8 cellular contexts compared by ENCODE assay signal in genomic region chr11:67261942-67262681, GRCh38. TPM values are rescaled to one million over a fixed set of nuclear protein-coding genes. Genes with fewer than 3 reads are reported as not detected.
DNase-seq lines count a peak whose midpoint lies in the region; ATAC-seq, FAIRE-seq and TF ChIP-seq lines count a peak whose summit lies in the region.

No MANE protein-coding gene starts in this region.

- no peak for TF ChIP-seq POLR2A in H1 (IDR thresholded peaks at IDR 0.05; ENCODE audit: control extremely low read depth in 1 of 2, low read depth in 2 of 2, low read length in 2 of 2)

- no peaks in the 10 kb centered on the region for H3K9me2 ChIP-seq in OCI-LY7 (ENCODE audit: insufficient read depth, low read length)

- H3K9ac ChIP-seq in H1 (replicated peaks in 1 of 4; ENCODE audit: extremely low read depth in 1 of 4, low read depth in 3 of 4, low read length in 3 of 4), result no peak overlapping the region
- no peak overlapping the region for H3K9ac ChIP-seq in parathyroid adenoma

- H2BK12ac ChIP-seq in H1 (ENCODE audit: low read depth, low read length), result peak overlapping the region; percentile 13; the same call in 1 of the 2 replicates

- no peak overlapping the region; the same call in 1 of the 2 replicates for H4K8ac ChIP-seq in H1 (ENCODE audit: extremely low read depth, insufficient read depth, low read length)

- no peak overlapping the region for H3K56ac ChIP-seq in H1 (replicated peaks; ENCODE audit: insufficient read length, low read depth, low read length)

- 60% methylated on average over 17 of the region's 18 CpGs; no CpG with 5 or more reads in 1 of the 2 experiments for WGBS in H1 (ENCODE audit: extremely low coverage in 1 of 2, insufficient coverage in 1 of 2, insufficient read length in 1 of 2, insufficient replicate concordance in 2 of 2, low coverage in 1 of 2, low lambda C conversion rate in 2 of 2, missing lambda C conversion rate in 1 of 2), 2 experiments

- H3K79me2 ChIP-seq in OCI-LY7 (ENCODE audit: insufficient read depth, low read depth, low read length), result peaks cover 5% of the 10 kb centered on the region; the same call in 1 of the 2 replicates
- peaks cover 0 to 2% of the 10 kb centered on the region in 2 experiments; a peak in 1 of 4 replicates for H3K79me2 ChIP-seq in H1 (ENCODE audit: control insufficient read depth in 1 of 2, insufficient read depth in 2 of 2, low read length in 2 of 2)
- peaks cover 6% of the 10 kb centered on the region for H3K79me2 ChIP-seq in parathyroid adenoma

- H3K79me1 ChIP-seq in H1 (ENCODE audit: low read depth, low read length), result no peaks in the 10 kb centered on the region

- H3K23ac ChIP-seq in H1 (ENCODE audit: insufficient read length), result no peak overlapping the region

- FAIRE-seq in H1 (lab: Jason Lieb, UNC), result no peak

- BruUV-seq in OCI-LY7 (replicated peaks; lab: Mats Ljungman, UMichigan), result no TSS peak

- H2BK5ac ChIP-seq in H1 (ENCODE audit: low read depth, low read length), result no peak overlapping the region

- H3K4me3 ChIP-seq in OCI-LY7 (ENCODE audit: low read depth, low read length, poor library complexity, severe bottlenecking) (no peak overlapping the region), H1 (ENCODE audit: extremely low read depth in 1 of 4, insufficient read depth in 2 of 4, low read depth in 3 of 4, low read length in 4 of 4) (peak overlapping the region; percentile 9 to 56 (median 34); a peak in 6 of 8 replicates), parathyroid adenoma (ENCODE audit: low read depth, low read length) (no peak overlapping the region)

- no peaks in the 10 kb centered on the region for H4K20me1 ChIP-seq in OCI-LY7 (ENCODE audit: insufficient read depth, low read length)
- peaks cover 0 to 3% of the 10 kb centered on the region in 2 experiments for H4K20me1 ChIP-seq in H1 (replicated peaks in 1 of 2; ENCODE audit: control insufficient read depth in 1 of 2, insufficient read depth in 2 of 2, low read length in 2 of 2)

- peak overlapping the region; percentile 75; the same call in 1 of the 2 replicates for H2AFZ ChIP-seq in OCI-LY7 (ENCODE audit: low read length)
- no peak overlapping the region for H2AFZ ChIP-seq in H1 (ENCODE audit: low read length)
- H2AFZ ChIP-seq in parathyroid adenoma, result peak overlapping the region; percentile 63

- peaks cover 1% of the 10 kb centered on the region for H3K23me2 ChIP-seq in H1 (ENCODE audit: low read depth, low read length)

- CTCF ChIA-PET in OCI-LY7 (lab: Charles Lee; ENCODE audit: unreplicated experiment) (interaction anchor here (0.5 to 1.5 kb wide), 4 partner anchors 22 to 59 kb away, joined by 3 to 10 read pairs (median 7); no protein-coding TSS in a partner anchor), H1 (lab: Charles Lee; ENCODE audit: partially characterized antibody) (interaction anchor here (0.6 to 13.0 kb wide), 47 partner anchors 9 to 1038 kb away, joined by 3 to 186 read pairs (median 4); partner anchors contain the start of genes ANKRD13D, CLCF1, POLD4 and PPP1CA)

- no peak for ATAC-seq in HG03521 (IDR thresholded peaks at IDR 0.05; ENCODE audit: unreplicated experiment)

- H4K91ac ChIP-seq in H1 (replicated peaks; ENCODE audit: insufficient read length, low read length), result no peak overlapping the region

- H2BK120ac ChIP-seq in H1 (replicated peaks; ENCODE audit: low read depth, low read length), result no peak overlapping the region

- DNase-seq in G401 (ENCODE audit: low spot score) (peak; percentile 67), OCI-LY7 (ENCODE audit: low spot score) (no peak), H1 (ENCODE audit: low read depth in 1 of 2, low spot score in 2 of 2) (no peak), A172 (ENCODE audit: low spot score) (no peak), activated gamma-delta T cell (lab: John Stamatoyannopoulos, UW) (no peak)
- no peak for DNase-seq in stimulated activated CD4-positive, alpha-beta T cell treated with anti-CD3 and anti-CD28 coated beads, Interleukin-2, amount 100 ng/mL, for 48 hours

- H3K4me2 ChIP-seq in OCI-LY7 (ENCODE audit: low read length) (peak overlapping the region; percentile 68), H1 (ENCODE audit: insufficient read depth in 1 of 2, low read depth in 2 of 2, low read length in 2 of 2) (peak overlapping the region; percentile 91 to 97), parathyroid adenoma (ENCODE audit: low read length) (no peak overlapping the region)

- in situ Hi-C loops in G401 (cut with HindIII; ENCODE audit: low sequenced_read_pairs), result no loop called here

- intact Hi-C loops in OCI-LY7 (cut with micrococcal nuclease; ENCODE audit: unreplicated experiment), result loop anchor here (1.0 kb wide), 2 partner anchors 55 to 120 kb away; no protein-coding TSS in a partner anchor

- H3K9me3 ChIP-seq in OCI-LY7 (ENCODE audit: low read length) (no peaks in the 10 kb centered on the region), H1 (ENCODE audit: insufficient read depth in 2 of 2, low read depth in 1 of 2, low read length in 1 of 2) (no peaks in the 10 kb centered on the region), parathyroid adenoma (ENCODE audit: control insufficient read depth, low read length) (no peaks in the 10 kb centered on the region)

- H3K36me3 ChIP-seq in OCI-LY7 (ENCODE audit: insufficient read depth, low read length) (peaks cover 8% of the 10 kb centered on the region), H1 (ENCODE audit: control insufficient read depth in 2 of 4, insufficient read depth in 4 of 4, low read length in 3 of 4) (peaks cover 0 to 5% (median 1%) of the 10 kb centered on the region in 4 experiments; a peak in 3 of 8 replicates), parathyroid adenoma (ENCODE audit: control insufficient read depth, insufficient read depth, low read length) (no peaks in the 10 kb centered on the region)

- TF ChIP-seq CTCF in OCI-LY7 (conservative IDR thresholded peaks at IDR 0.05; ENCODE audit: low read length) (no peak), H1 (IDR thresholded peaks at IDR 0.05; ENCODE audit: control extremely low read depth in 1 of 3, insufficient read depth in 1 of 3, low read depth in 1 of 3, low read length in 3 of 3) (no peak), parathyroid adenoma (IDR thresholded peaks at IDR 0.05) (no peak)

- H3K18ac ChIP-seq in H1 (ENCODE audit: extremely low read depth, low read length), result peak overlapping the region; percentile 60; the same call in 1 of the 2 replicates

- H4K5ac ChIP-seq in H1 (ENCODE audit: insufficient read length, low read depth, low read length), result no peak overlapping the region

- H3K27me3 ChIP-seq in H1 (replicated peaks in 1 of 4; ENCODE audit: control insufficient read depth in 3 of 4, extremely low read depth in 1 of 4, insufficient read depth in 3 of 4, low read length in 3 of 4), result peaks cover 0 to 3% (median 0%) of the 10 kb centered on the region in 4 experiments; a peak in 5 of 7 replicates
- H3K27me3 ChIP-seq in parathyroid adenoma (ENCODE audit: control insufficient read depth, insufficient read depth, low read length), result no peaks in the 10 kb centered on the region

- H3K14ac ChIP-seq in H1 (ENCODE audit: insufficient read length), result no peak overlapping the region

- POLR2A ChIA-PET in OCI-LY7 (lab: Charles Lee) (interaction anchor here (0.9 to 1.5 kb wide), 2 partner anchors 9 to 58 kb away, joined by 3 to 4 read pairs; no protein-coding TSS in a partner anchor), H1 (lab: Charles Lee; ENCODE audit: partially characterized antibody) (interaction anchor here (0.6 to 2.4 kb wide), 16 partner anchors 8 to 183 kb away, joined by 3 to 24 read pairs (median 4); partner anchors contain the start of gene ANKRD13D)

- no peak overlapping the region for H2AK5ac ChIP-seq in H1 (ENCODE audit: low read depth, low read length)

- no peak for TF ChIP-seq EP300 in H1 (IDR thresholded peaks at IDR 0.05; ENCODE audit: borderline replicate concordance in 1 of 2, low read depth in 2 of 2, low read length in 2 of 2)

- H3K27ac ChIP-seq in OCI-LY7 (ENCODE audit: low read depth, low read length, poor library complexity, severe bottlenecking) (no peak overlapping the region), H1 (ENCODE audit: low read depth, low read length) (no peak overlapping the region), parathyroid adenoma (no peak overlapping the region)

- no peak for TF ChIP-seq RAD21 in H1 (IDR thresholded peaks at IDR 0.05 in 1 of 2, conservative IDR thresholded peaks at IDR 0.05 in 1 of 2; ENCODE audit: low read depth in 2 of 2, low read length in 2 of 2)

- peak overlapping the region; percentile 32 for H3K4ac ChIP-seq in H1 (replicated peaks; ENCODE audit: insufficient read length, low read depth, low read length)

- H3K4me1 ChIP-seq in OCI-LY7 (ENCODE audit: insufficient read depth, low read length, poor library complexity, severe bottlenecking) (peaks cover 41% of the 10 kb centered on the region), H1 (replicated peaks in 1 of 4; ENCODE audit: control insufficient read depth in 3 of 4, insufficient read depth in 4 of 4, low read length in 3 of 4) (peaks cover 0 to 16% (median 14%) of the 10 kb centered on the region in 4 experiments; a peak in 6 of 7 replicates), parathyroid adenoma (no peaks in the 10 kb centered on the region)

- no peak overlapping the region for H2BK20ac ChIP-seq in H1 (ENCODE audit: low read length)

- H2BK15ac ChIP-seq in H1 (ENCODE audit: low read length), result no peak overlapping the region

RNA-seq across cellular contexts. Expression of gene GRK2, which starts 4.2 kb away (rescaled TPM):
- 35.1 and 48.8 TPM in 2 replicates for total RNA-seq in G401 (2014; rRNA removed; shearing (Covaris generic))
- total RNA-seq in OCI-LY7 (2014; rRNA removed; shearing (Covaris generic)), result 379 and 397 TPM in 2 replicates
- total RNA-seq in OCI-LY7 (2022), result 280 and 373 TPM in 2 replicates
- total RNA-seq in H1 (2021; fragmentation: NEBNext Ultra II Directional; extraction: Animal tissue kit (Norgen Biotek cat#: 25700)), result 47.3 and 51.4 TPM in 2 replicates
- 49.7 and 67.8 TPM in 2 replicates for polyA plus RNA-seq in H1 (2011; rRNA removed)
- polyA plus RNA-seq in H1 (2011; cell fraction: cytosol; rRNA removed), result 45.7 TPM
- 154 TPM for polyA plus RNA-seq in H1 (2011; cell fraction: nucleus; rRNA removed)
- 40.2 to 61.0 TPM (median 51.5 TPM) in 4 replicates for polyA plus RNA-seq in H1 (2012, experiment 1 of 2)
- 42.4 TPM for polyA plus RNA-seq in H1 (2012, experiment 2 of 2)
- 24.9 TPM for polyA plus RNA-seq in H1 (2013, experiment 1 of 2)
- 26.2 TPM for polyA plus RNA-seq in H1 (2013, experiment 2 of 2)
- polyA minus RNA-seq in H1 (2011; rRNA and poly(A)+ RNA removed), result 27.8 and 44.3 TPM in 2 replicates
- polyA minus RNA-seq in H1 (2011; cell fraction: cytosol; rRNA and poly(A)+ RNA removed), result 37.5 TPM
- polyA minus RNA-seq in H1 (2011; cell fraction: nucleus; rRNA and poly(A)+ RNA removed), result 57.3 TPM
- total RNA-seq in A172 (2014; rRNA removed; shearing (Covaris generic)), result 40.3 and 44.6 TPM in 2 replicates

RNA-seq across cellular contexts. Expression of gene ANKRD13D, which starts 27.0 kb away (rescaled TPM):
- 25.2 and 40.3 TPM in 2 replicates for total RNA-seq in G401 (2014; rRNA removed; shearing (Covaris generic))
- 101 and 136 TPM in 2 replicates for total RNA-seq in OCI-LY7 (2014; rRNA removed; shearing (Covaris generic))
- total RNA-seq in OCI-LY7 (2022), result 119 and 136 TPM in 2 replicates
- total RNA-seq in H1 (2021; fragmentation: NEBNext Ultra II Directional; extraction: Animal tissue kit (Norgen Biotek cat#: 25700)), result 24.9 and 29.2 TPM in 2 replicates
- polyA plus RNA-seq in H1 (2011; rRNA removed), result 26.5 and 35.5 TPM in 2 replicates
- polyA plus RNA-seq in H1 (2011; cell fraction: cytosol; rRNA removed), result 30.2 TPM
- 98.7 TPM for polyA plus RNA-seq in H1 (2011; cell fraction: nucleus; rRNA removed)
- polyA plus RNA-seq in H1 (2012, experiment 1 of 2), result 21.2 to 24.2 TPM (median 22.8 TPM) in 4 replicates
- polyA plus RNA-seq in H1 (2012, experiment 2 of 2), result 16.4 TPM
- polyA plus RNA-seq in H1 (2013, experiment 1 of 2), result 18.6 TPM
- 19.3 TPM for polyA plus RNA-seq in H1 (2013, experiment 2 of 2)
- 10.0 and 14.3 TPM in 2 replicates for polyA minus RNA-seq in H1 (2011; rRNA and poly(A)+ RNA removed)
- 10.9 TPM for polyA minus RNA-seq in H1 (2011; cell fraction: cytosol; rRNA and poly(A)+ RNA removed)
- polyA minus RNA-seq in H1 (2011; cell fraction: nucleus; rRNA and poly(A)+ RNA removed), result 36.1 TPM
- 25.4 and 51.8 TPM in 2 replicates for total RNA-seq in A172 (2014; rRNA removed; shearing (Covaris generic))

RNA-seq across cellular contexts. Expression of gene SSH3, which starts 41.2 kb away (rescaled TPM):
- 1.5 and 1.8 TPM in 2 replicates for total RNA-seq in G401 (2014; rRNA removed; shearing (Covaris generic))
- total RNA-seq in OCI-LY7 (2014; rRNA removed; shearing (Covaris generic)), result 8.4 and 9.2 TPM in 2 replicates
- total RNA-seq in OCI-LY7 (2022), result 18.5 and 22.0 TPM in 2 replicates
- 19.8 and 23.6 TPM in 2 replicates for total RNA-seq in H1 (2021; fragmentation: NEBNext Ultra II Directional; extraction: Animal tissue kit (Norgen Biotek cat#: 25700))
- 16.9 and 23.6 TPM in 2 replicates for polyA plus RNA-seq in H1 (2011; rRNA removed)
- polyA plus RNA-seq in H1 (2011; cell fraction: cytosol; rRNA removed), result 19.8 TPM
- polyA plus RNA-seq in H1 (2011; cell fraction: nucleus; rRNA removed), result 80.6 TPM
- 23.8 to 38.6 TPM (median 31.8 TPM) in 4 replicates for polyA plus RNA-seq in H1 (2012, experiment 1 of 2)
- polyA plus RNA-seq in H1 (2012, experiment 2 of 2), result 16.9 TPM
- polyA plus RNA-seq in H1 (2013, experiment 1 of 2), result 49.3 TPM
- polyA plus RNA-seq in H1 (2013, experiment 2 of 2), result 53.9 TPM
- polyA minus RNA-seq in H1 (2011; rRNA and poly(A)+ RNA removed), result 6.9 and 9.6 TPM in 2 replicates
- 12.3 TPM for polyA minus RNA-seq in H1 (2011; cell fraction: cytosol; rRNA and poly(A)+ RNA removed)
- polyA minus RNA-seq in H1 (2011; cell fraction: nucleus; rRNA and poly(A)+ RNA removed), result 14.5 TPM
- total RNA-seq in A172 (2014; rRNA removed; shearing (Covaris generic)), result 3.2 and 10.0 TPM in 2 replicates

Comparison
In these comparisons a context has a peak if more than half of its experiments do, and no peak if none do; other contexts are left out.
1. H3K4me3 ChIP-seq: peak in H1 (4 of 4); none in OCI-LY7 (single experiment) and parathyroid adenoma (single experiment).